In the genomic region with DNA sequence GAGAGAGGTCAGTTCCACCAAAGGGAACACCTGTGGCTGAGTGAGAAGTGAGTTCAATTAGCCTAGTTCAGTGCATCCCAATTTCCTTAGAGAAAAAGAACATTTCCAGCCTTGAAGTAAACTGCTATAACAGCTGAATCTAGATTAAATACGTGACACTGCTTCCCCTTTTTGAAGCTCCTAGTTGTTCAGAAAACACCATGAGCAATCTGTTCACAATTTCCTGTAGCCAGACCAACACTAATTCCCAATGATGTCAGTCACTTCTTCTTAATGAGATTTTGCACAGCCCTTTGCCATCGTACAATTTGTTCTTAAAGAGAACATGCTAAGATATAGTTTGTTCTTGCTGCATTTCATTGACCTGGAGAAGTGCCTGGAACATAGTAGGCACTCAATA, we compare ENCODE assay signal across 28 cellular contexts.
DNase-seq lines count a peak whose midpoint lies in the region; ATAC-seq, FAIRE-seq and TF ChIP-seq lines count a peak whose summit lies in the region.
"Had no signal": no experiment of that assay in that cellular context is flagged by ENCODE, and none has a peak within 500 bp of the region (broad histone marks: within the 10 kb centered on the region; RNA-seq: fewer than 3 reads in every experiment).

No MANE protein-coding gene starts in this region.

- intact Hi-C loops in endothelial cell of umbilical vein (cut with micrococcal nuclease), result loop anchor here (10.0 kb wide), 1 partner anchor 239 kb away; no protein-coding TSS in a partner anchor

- H3K4me2 ChIP-seq in GM23338 (no peak overlapping the region), endothelial cell of umbilical vein (ENCODE audit: insufficient read depth, low read length) (peak overlapping the region; percentile 63)

- H3K27ac ChIP-seq in GM23338 (ENCODE audit: low read depth) (no peak overlapping the region), endothelial cell of umbilical vein (ENCODE audit: insufficient read depth, low read depth, low read length) (peak overlapping the region; percentile 46)
- H3K27ac ChIP-seq: dorsolateral prefrontal cortex, ovary, right atrium auricular region, WERI-Rb-1 had no signal

- peaks cover 3% of the 10 kb centered on the region; the same call in 2 of the 3 replicates for H3K4me1 Mint-ChIP-seq in GM23338
- H3K4me1 Mint-ChIP-seq: central memory CD8-positive, alpha-beta T cell had no signal

- no peaks in the 10 kb centered on the region for H3K9me1 ChIP-seq in endothelial cell of umbilical vein (replicated peaks; ENCODE audit: control insufficient read depth, extremely low read depth, insufficient read depth, low read length)

- CTCF ChIA-PET in endothelial cell of umbilical vein (lab: Charles Lee), result interaction anchor here (0.9 to 1.0 kb wide), 3 partner anchors 10 to 175 kb away, joined by 3 read pairs; no protein-coding TSS in a partner anchor

- H2AFZ ChIP-seq in GM23338 (0 out of 2 replicates have a peak overlapping the region, but pooled peaks have one; percentile 38), endothelial cell of umbilical vein (ENCODE audit: low read depth, low read length) (no peak overlapping the region)

- BruUV-seq in endothelial cell of umbilical vein (replicated peaks; lab: Mats Ljungman, UMichigan), result no TSS peak

- H3K4me1 ChIP-seq in GM23338 (ENCODE audit: insufficient read depth) (no peaks in the 10 kb centered on the region), endothelial cell of umbilical vein (ENCODE audit: control insufficient read depth, extremely low read depth, insufficient read depth, low read length) (peaks cover 35% of the 10 kb centered on the region)
- H3K4me1 ChIP-seq: right atrium auricular region had no signal

- no peaks in the 10 kb centered on the region for H3K9me3 ChIP-seq in endothelial cell of umbilical vein (replicated peaks; ENCODE audit: control insufficient read depth, insufficient read depth, low read length)
- H3K9me3 ChIP-seq: BLaER1 treated with 17β-estradiol and CSF1 and Interleukin-3, amounts not matched to agents 10 nM and 100 nM; ovary; right atrium auricular region had no signal

- dilution Hi-C loops in endothelial cell of umbilical vein (cut with MboI; ENCODE audit: extremely low pct_ligation_motif_present, low sequenced_read_pairs), result no loop called here

- no peaks in the 10 kb centered on the region for H3F3A ChIP-seq in GM23338 (replicated peaks; ENCODE audit: low read depth)

- FAIRE-seq in endothelial cell of umbilical vein (lab: Jason Lieb, UNC), result peak; percentile 84
- FAIRE-seq: islet of Langerhans, K562 had no signal

- DNase-seq in GM23338 (ENCODE audit: low spot score) (no peak), RKO (ENCODE audit: low spot score) (peak; percentile 5), endothelial cell of umbilical vein (ENCODE audit: low read depth, low spot score) (peak; percentile 70), pulmonary artery endothelial cell (ENCODE audit: low read depth, low spot score) (peak; percentile 20), middle frontal gyrus (ENCODE audit: extremely low spot score, low spot score) (no peak), HUDEP-2 (lab: John Stamatoyannopoulos, UW; ENCODE audit: unreplicated experiment in 76 of 76) (no peak)
- no peak for DNase-seq in activated CD8-positive, alpha-beta memory T cell treated with anti-CD3 and anti-CD28 coated beads, Interleukin-2, amount 50 U/mL, for 48 hours
- DNase-seq: activated CD4-positive, alpha-beta T cell treated with anti-CD3 and anti-CD28 coated beads for 48 hours; activated naive CD4-positive, alpha-beta T cell treated with Interleukin-2 at 50 U/mL for 16 hours; activated T-cell treated with anti-CD3 and anti-CD28 coated beads, Interleukin-2, amount 50 U/mL, for 72 hours; dorsolateral prefrontal cortex; GF-D8; H9; left ventricle myocardium superior; nephron progenitor cell; ovary; stimulated activated CD4-positive, alpha-beta T cell treated with anti-CD3 and anti-CD28 coated beads, Interleukin-12 subunit alpha, Interleukin-12 subunit beta, amount 100 ng/mL, for 4 hours; stimulated activated CD4-positive, alpha-beta T cell treated with anti-CD3 and anti-CD28 coated beads, Interleukin-4, amount 100 ng/mL, for 1 hour; trophoblast cell; WERI-Rb-1 had no signal

- POLR2A ChIA-PET in endothelial cell of umbilical vein (lab: Charles Lee), result no interaction called here

- no peaks in the 10 kb centered on the region for H3K9me3 Mint-ChIP-seq in GM23338
- H3K9me3 Mint-ChIP-seq: H9; nephron progenitor cell; T-helper 2 cell treated with Interferon-gamma antibody and Interleukin-4, amounts not matched to agents 5 μg/mL and 100 μg/mL, for 36 hours had no signal

- no peaks in the 10 kb centered on the region for H3K79me2 ChIP-seq in GM23338 (replicated peaks; ENCODE audit: insufficient read depth)
- no peaks in the 10 kb centered on the region for H3K79me2 ChIP-seq in endothelial cell of umbilical vein (ENCODE audit: control insufficient read depth, insufficient read depth, low read length)

- H3K27ac Mint-ChIP-seq in GM23338, result no peak overlapping the region
- H3K27ac Mint-ChIP-seq: activated T-cell treated with anti-CD3 and anti-CD28 coated beads, Interleukin-2, amount 50 U/mL, for 72 hours; H9; nephron progenitor cell; T-helper 2 cell treated with Interferon-gamma antibody and Interleukin-4, amounts not matched to agents 5 μg/mL and 100 μg/mL, for 36 hours had no signal

- H3K9ac ChIP-seq in endothelial cell of umbilical vein (replicated peaks; ENCODE audit: extremely low read depth, insufficient read depth, low read length), result no peak overlapping the region
- H3K9ac ChIP-seq: BLaER1 treated with 17β-estradiol and CSF1 and Interleukin-3, amounts not matched to agents 10 nM and 100 nM had no signal

- ATAC-seq in GM23338 (no peak), HG02623 (IDR thresholded peaks at IDR 0.05; ENCODE audit: unreplicated experiment) (no peak)
- ATAC-seq: activated T-cell treated with anti-CD3 and anti-CD28 coated beads, Interleukin-2, amount 50 U/mL, for 72 hours; K562; left ventricle myocardium superior; SK-N-SH treated with all-trans-retinoic acid at 6 μM for 48 hours had no signal

- no peaks in the 10 kb centered on the region for H3K36me3 Mint-ChIP-seq in GM23338 (ENCODE audit: low read depth)

- H3K36me3 ChIP-seq in GM23338 (ENCODE audit: insufficient read depth), result no peaks in the 10 kb centered on the region
- no peaks in the 10 kb centered on the region for H3K36me3 ChIP-seq in endothelial cell of umbilical vein (ENCODE audit: control insufficient read depth in 2 of 2, extremely low read depth in 1 of 2, insufficient read depth in 2 of 2, low read length in 2 of 2)
- H3K36me3 ChIP-seq: BLaER1 treated with 17β-estradiol and CSF1 and Interleukin-3, amounts not matched to agents 10 nM and 100 nM; ovary; right atrium auricular region; WERI-Rb-1 had no signal

- H3K27me3 Mint-ChIP-seq in GM23338 (ENCODE audit: insufficient read depth, low read depth, poor library complexity), result no peaks in the 10 kb centered on the region
- H3K27me3 Mint-ChIP-seq: central memory CD8-positive, alpha-beta T cell had no signal

- no peak for TF ChIP-seq POLR2A in endothelial cell of umbilical vein (IDR thresholded peaks at IDR 0.05; ENCODE audit: low read depth, low read length)

- H3K4me3 ChIP-seq in GM23338, result no peak overlapping the region
- H3K4me3 ChIP-seq in endothelial cell of umbilical vein (replicated peaks in 1 of 3; ENCODE audit: insufficient read depth in 1 of 3, low read depth in 1 of 3, low read length in 3 of 3), result no peak overlapping the region
- H3K4me3 ChIP-seq: BLaER1 treated with 17β-estradiol and CSF1 and Interleukin-3, amounts not matched to agents 10 nM and 100 nM; dorsolateral prefrontal cortex; K562; ovary; right atrium auricular region had no signal

- H3K27me3 ChIP-seq in GM23338 (ENCODE audit: insufficient read depth), result no peaks in the 10 kb centered on the region
- no peaks in the 10 kb centered on the region for H3K27me3 ChIP-seq in endothelial cell of umbilical vein (ENCODE audit: control insufficient read depth in 2 of 2, insufficient read depth in 2 of 2, low read length in 2 of 2)
- H3K27me3 ChIP-seq: BLaER1 treated with 17β-estradiol and CSF1 and Interleukin-3, amounts not matched to agents 10 nM and 100 nM; dorsolateral prefrontal cortex; ovary; right atrium auricular region had no signal

- TF ChIP-seq CTCF in GM23338 (conservative IDR thresholded peaks at IDR 0.05; ENCODE audit: low read depth in 2 of 2) (no peak), endothelial cell of umbilical vein (IDR thresholded peaks at IDR 0.05; ENCODE audit: extremely low read depth in 1 of 2, insufficient read depth in 1 of 2, low read depth in 1 of 2, low read length in 2 of 2) (no peak)

- H3K9me2 ChIP-seq in GM23338 (ENCODE audit: insufficient read depth), result peaks cover 8% of the 10 kb centered on the region

- H3K4me3 Mint-ChIP-seq in GM23338, result no peak overlapping the region
- H3K4me3 Mint-ChIP-seq: activated T-cell treated with anti-CD3 and anti-CD28 coated beads, Interleukin-2, amount 50 U/mL, for 72 hours; central memory CD8-positive, alpha-beta T cell; H9; nephron progenitor cell; T-helper 2 cell treated with Interferon-gamma antibody and Interleukin-4, amounts not matched to agents 5 μg/mL and 100 μg/mL, for 36 hours had no signal

- H4K20me1 ChIP-seq in GM23338 (replicated peaks; ENCODE audit: insufficient read depth) (no peaks in the 10 kb centered on the region), endothelial cell of umbilical vein (replicated peaks; ENCODE audit: control insufficient read depth, extremely low read depth, insufficient read depth, low read length) (no peaks in the 10 kb centered on the region)
- H4K20me1 ChIP-seq: BLaER1 treated with 17β-estradiol and CSF1 and Interleukin-3, amounts not matched to agents 10 nM and 100 nM had no signal

TF ChIP-seq in GM23338, 12 proteins besides CTCF, POLR2A, EP300 and RAD21 (continues in another document):
- TF ChIP-seq NANOG (IDR thresholded peaks at IDR 0.05; ENCODE audit: borderline replicate concordance) (no peak), ZNF114 (CRISPR knock-in tag; IDR thresholded peaks at IDR 0.05) (no peak), EZH2phosphoT487 (IDR thresholded peaks at IDR 0.05; ENCODE audit: unreplicated experiment) (no peak), STAT1 (IDR thresholded peaks at IDR 0.05; ENCODE audit: unreplicated experiment) (no peak)

TF ChIP-seq in endothelial cell of umbilical vein, 7 proteins besides CTCF, POLR2A, EP300 and RAD21 (continues in another document):
- TF ChIP-seq FOS (IDR thresholded peaks at IDR 0.05; ENCODE audit: borderline replicate concordance, insufficient read depth, low read length), result peak; percentile 70
- peak; percentile 33 for TF ChIP-seq POLR2AphosphoS5 (IDR thresholded peaks at IDR 0.05; ENCODE audit: insufficient read depth, low read depth, low read length)
- no peak for TF ChIP-seq MYC (IDR thresholded peaks at IDR 0.05; ENCODE audit: low read depth, low read length)
- peak; percentile 71 for TF ChIP-seq JUN (IDR thresholded peaks at IDR 0.05; ENCODE audit: borderline replicate concordance, insufficient read depth, insufficient read length, low read depth)
- peak; percentile 59 for TF ChIP-seq GATA2 (IDR thresholded peaks at IDR 0.05; ENCODE audit: insufficient read depth, insufficient read length, low read depth, low read length)
- TF ChIP-seq, protein P1, sequence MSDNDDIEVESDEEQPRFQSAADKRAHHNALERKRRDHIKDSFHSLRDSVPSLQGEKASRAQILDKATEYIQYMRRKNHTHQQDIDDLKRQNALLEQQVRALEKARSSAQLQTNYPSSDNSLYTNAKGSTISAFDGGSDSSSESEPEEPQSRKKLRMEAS (IDR thresholded peaks at IDR 0.05; ENCODE audit: insufficient read depth, insufficient read length), result no peak

Comparison
In these comparisons a context has a peak if more than half of its experiments do, and no peak if none do; other contexts are left out.
1. DNase-seq: peak in RKO (single experiment), endothelial cell of umbilical vein (single experiment) and pulmonary artery endothelial cell (single experiment); none in GM23338 (single experiment), activated CD8-positive, alpha-beta memory T cell treated with anti-CD3 and anti-CD28 coated beads, Interleukin-2, amount 50 U/mL, for 48 hours (single experiment), middle frontal gyrus (single experiment) and HUDEP-2 (0 of 76).